12 cellular contexts compared by ENCODE assay signal in the genomic region with DNA sequence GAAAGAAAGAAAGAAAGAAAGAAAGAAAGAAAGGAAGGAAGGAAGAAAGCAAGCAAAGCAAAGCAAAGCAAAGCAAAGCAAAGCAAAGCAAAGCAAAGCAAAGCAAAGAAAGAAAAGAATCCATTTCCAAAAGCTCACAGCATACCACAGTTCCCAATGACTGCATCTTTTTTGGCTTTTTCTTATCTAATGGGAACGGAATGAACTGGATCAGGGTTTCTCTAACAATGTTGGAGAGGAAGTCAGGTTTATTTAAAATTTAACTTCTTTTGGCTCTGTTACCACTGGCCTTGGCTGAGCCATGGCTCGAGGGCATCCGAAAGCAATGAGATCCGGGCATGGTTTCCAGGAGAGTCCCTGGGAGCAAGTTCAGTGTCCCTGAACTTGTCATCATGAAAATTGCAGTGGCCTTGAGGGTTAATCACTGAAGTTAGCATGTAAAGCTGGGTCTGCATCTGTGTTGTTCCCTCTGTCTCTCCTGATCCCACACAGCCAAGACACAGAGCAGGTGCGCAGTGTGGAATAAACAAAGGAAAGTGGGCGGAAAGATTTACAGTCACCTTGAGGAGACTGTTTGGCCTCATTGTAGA. TPM values are rescaled to one million over a fixed set of nuclear protein-coding genes. Genes with fewer than 3 reads are reported as not detected.
DNase-seq lines count a peak whose midpoint lies in the region; ATAC-seq, FAIRE-seq and TF ChIP-seq lines count a peak whose summit lies in the region.
"Had no signal": no experiment of that assay in that cellular context is flagged by ENCODE, and none has a peak within 500 bp of the region (broad histone marks: within the 10 kb centered on the region; RNA-seq: fewer than 3 reads in every experiment).

No MANE protein-coding gene starts in this region.

- H3K4me3 ChIP-seq in AG04450 (ENCODE audit: low read depth, low read length) = no peak overlapping the region
- no peak overlapping the region for H3K4me3 ChIP-seq in body of pancreas
- H3K4me3 ChIP-seq in pancreas = no peak overlapping the region

- H3K27me3 ChIP-seq in AG04450 (ENCODE audit: control insufficient read depth, insufficient read depth, low read length) = no peaks in the 10 kb centered on the region
- H3K27me3 ChIP-seq in body of pancreas = no peaks in the 10 kb centered on the region
- H3K27me3 ChIP-seq in pancreas = no peaks in the 10 kb centered on the region

- no peak for FAIRE-seq in pancreas (lab: Jason Lieb, UNC)
- FAIRE-seq: endometrium had no signal

- WGBS in body of pancreas, 2 donors = 13 to 15% methylated on average over 6 of the region's 6 CpGs
- WGBS in pancreas, 2 donors = 5 to 8% methylated on average over 6 of the region's 6 CpGs

- H3K9me3 ChIP-seq in AG04450 (ENCODE audit: control insufficient read depth, insufficient read depth, low read length) (peaks cover 4% of the 10 kb centered on the region; the same call in 1 of the 2 replicates), body of pancreas (no peaks in the 10 kb centered on the region), pancreas (no peaks in the 10 kb centered on the region)

- CTCF ChIA-PET in AG04450 (lab: Charles Lee) = interaction anchor here (0.5 to 9.2 kb wide), 5 partner anchors 7 to 98 kb away, joined by 3 to 109 read pairs (median 9); no protein-coding TSS in a partner anchor

- TF ChIP-seq CTCF in AG04450 (IDR thresholded peaks at IDR 0.05; ENCODE audit: low read depth, low read length) (no peak), body of pancreas (IDR thresholded peaks at IDR 0.05) (no peak), pancreas (IDR thresholded peaks at IDR 0.05) (no peak)

- ATAC-seq in body of pancreas (peak; percentile 90), left cardiac atrium (peak; percentile 59 to 73), pancreas (peak; percentile 86 to 91 (median 88)), GM19023 (IDR thresholded peaks at IDR 0.05; ENCODE audit: unreplicated experiment) (no peak)
- ATAC-seq: activated CD8-positive, alpha-beta memory T cell treated with anti-CD3 and anti-CD28 coated beads, Interleukin-2, amount 10 ng/mL, durations not matched to agents 7 days and 5 days had no signal

- H3K4me1 ChIP-seq in body of pancreas (peaks cover 56% of the 10 kb centered on the region), pancreas (peaks cover 20 to 37% (median 29%) of the 10 kb centered on the region in 3 donors)

- H3K36me3 ChIP-seq in body of pancreas (replicated peaks in 1 of 2; ENCODE audit: insufficient read depth in 1 of 2, low read depth in 2 of 2) = no peaks in the 10 kb centered on the region
- H3K36me3 ChIP-seq in pancreas = no peaks in the 10 kb centered on the region

- intact Hi-C loops in body of pancreas (cut with DNase I) = no loop called here
- intact Hi-C loops in left cardiac atrium (cut with DNase I) = no loop called here
- intact Hi-C loops in pancreas (cut with DNase I) = no loop called here

- H3K27ac ChIP-seq in AG04450 (ENCODE audit: low read depth, low read length) (peak overlapping the region; percentile 75), body of pancreas (peak overlapping the region; percentile 59 to 91 (median 75)), pancreas (peak overlapping the region; percentile 51 to 77 (median 71))

- peak; percentile 8 for DNase-seq in AG04450 (ENCODE audit: low read depth, low spot score)
- DNase-seq in body of pancreas = peak; percentile 74 to 88 (median 80)
- peak; percentile 28 for DNase-seq in left cardiac atrium
- DNase-seq in pancreas = peak in 5 of 6 donors; percentile 47 to 81 (median 77)
- no peak for DNase-seq in NCI-H2107 treated with DMSO at 0.1 percent for 48 hours (lab: John Stamatoyannopoulos, UW; ENCODE audit: unreplicated experiment)
- no peak for DNase-seq in nucleus accumbens (lab: John Stamatoyannopoulos, UW)
- DNase-seq in activated T-cell treated with anti-CD3 and anti-CD28 coated beads, Interleukin-2, amount 50 U/mL, for 1 hour = no peak
- DNase-seq: activated CD8-positive, alpha-beta memory T cell treated with anti-CD3 and anti-CD28 coated beads, Interleukin-2, amount 10 ng/mL, durations not matched to agents 7 days and 5 days; GDM1; T-helper 2 cell had no signal

- TF ChIP-seq POLR2A in body of pancreas (IDR thresholded peaks at IDR 0.05) = peak in 1 of 3 donors; percentile 16

- POLR2A ChIA-PET in AG04450 (lab: Yijun Ruan, JAX) = interaction anchor here (0.7 kb wide), 3 partner anchors 86 to 1207 kb away, joined by 3 to 4 read pairs (median 3); partner anchors contain the start of gene PPIE

RNA-seq across cellular contexts. Expression of gene CTPS1, which starts 34.6 kb away (rescaled TPM):
- polyA plus RNA-seq in AG04450 (2011; rRNA removed) (27.3 and 29.5 TPM in 2 replicates), pancreas (1 to 10 TPM; 5.9 to 7.1 TPM)
- 30.3 and 33.0 TPM in 2 replicates for polyA minus RNA-seq in AG04450 (2011; rRNA and poly(A)+ RNA removed)
- total RNA-seq in body of pancreas (10 to 100 TPM in 1 of 2 donors, 1 to 10 TPM in 1; 8.9 to 13.0 TPM), left cardiac atrium (10 to 100 TPM; 10.3 to 18.3 TPM), pancreas (1 to 10 TPM; 4.1 to 8.7 (median 7.6) TPM)

Comparison
In these comparisons a context has a peak if more than half of its experiments do, and no peak if none do; other contexts are left out.
1. DNase-seq: peak in AG04450 (single experiment), body of pancreas (4 of 4), left cardiac atrium (single experiment) and pancreas (5 of 6); none in NCI-H2107 treated with DMSO at 0.1 percent for 48 hours (single experiment), nucleus accumbens (0 of 56) and activated T-cell treated with anti-CD3 and anti-CD28 coated beads, Interleukin-2, amount 50 U/mL, for 1 hour (single experiment).
2. Peak in every context shown above with its lines, with median percentiles within 50 percentile points of each other: H3K27ac ChIP-seq.